12 cellular contexts compared by ENCODE assay signal in the genomic region with DNA sequence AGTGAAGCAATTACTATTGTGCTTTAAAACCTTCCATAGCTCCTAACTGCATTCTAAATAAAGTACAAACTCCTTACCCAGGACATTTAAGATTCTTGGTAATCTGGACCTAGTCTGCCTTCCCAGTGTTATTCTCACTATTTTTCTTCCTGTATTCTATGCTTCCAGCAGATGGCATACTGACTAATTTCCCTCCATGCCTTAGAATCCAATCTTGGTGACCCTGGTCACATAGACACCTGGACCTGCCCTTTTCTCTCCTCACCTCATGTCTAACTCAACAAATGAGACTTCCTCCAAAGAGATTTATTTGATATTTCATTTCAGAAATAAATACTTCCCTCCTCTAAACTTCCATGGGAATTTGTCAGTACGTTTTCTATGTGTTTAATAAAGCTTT. TPM values are rescaled to one million over a fixed set of nuclear protein-coding genes. Genes with fewer than 3 reads are reported as not detected.
A peak's percentile ranks its signal among the peaks of the same experiment; 100 is the strongest.
DNase-seq lines count a peak whose midpoint lies in the region; ATAC-seq and TF ChIP-seq lines count a peak whose summit lies in the region.
"Had no signal": no experiment of that assay in that cellular context is flagged by ENCODE, and none has a peak within 500 bp of the region (broad histone marks: within the 10 kb centered on the region; RNA-seq: fewer than 3 reads in every experiment).

No MANE protein-coding gene starts in this region.

- no peaks in the 10 kb centered on the region for H3K4me1 Mint-ChIP-seq in effector memory CD8-positive, alpha-beta T cell (ENCODE audit: low read depth in 2 of 2)
- H3K4me1 Mint-ChIP-seq: T-cell had no signal

- H2AFZ ChIP-seq in fibroblast of lung (ENCODE audit: low read length), result no peak overlapping the region

- H3K4me3 ChIP-seq in fibroblast of lung (replicated peaks in 1 of 4; ENCODE audit: control extremely low read depth in 1 of 4, insufficient read depth in 1 of 4, low read depth in 3 of 4, low read length in 4 of 4), result no peak overlapping the region
- H3K4me3 ChIP-seq in retinal pigment epithelial cell (ENCODE audit: low read length), result no peak overlapping the region
- H3K4me3 ChIP-seq: BLaER1, sigmoid colon had no signal

- H3K27me3 ChIP-seq in fibroblast of lung (ENCODE audit: control insufficient read depth, insufficient read depth, low read length), result no peaks in the 10 kb centered on the region
- H3K27me3 ChIP-seq: BLaER1, sigmoid colon had no signal

- no peaks in the 10 kb centered on the region for H3K9me3 ChIP-seq in fibroblast of lung (ENCODE audit: control insufficient read depth, insufficient read depth, low read depth, low read length)
- H3K9me3 ChIP-seq: BLaER1, sigmoid colon had no signal

- no peak overlapping the region for H3K27ac Mint-ChIP-seq in effector memory CD8-positive, alpha-beta T cell
- H3K27ac Mint-ChIP-seq: T-cell had no signal

- H3K27me3 Mint-ChIP-seq in effector memory CD8-positive, alpha-beta T cell, result peaks cover under 1 to 7% of the 10 kb centered on the region in 2 donors

- no peaks in the 10 kb centered on the region for H3K4me1 ChIP-seq in fibroblast of lung (ENCODE audit: control insufficient read depth, extremely low read depth, insufficient read depth, low read length)
- H3K4me1 ChIP-seq: BLaER1, sigmoid colon had no signal

- no peaks in the 10 kb centered on the region for H3K9me3 Mint-ChIP-seq in effector memory CD8-positive, alpha-beta T cell
- H3K9me3 Mint-ChIP-seq: T-cell had no signal

- no peaks in the 10 kb centered on the region for H3K36me3 ChIP-seq in fibroblast of lung (ENCODE audit: control insufficient read depth, insufficient read depth, low read length)
- H3K36me3 ChIP-seq: BLaER1, sigmoid colon had no signal

- TF ChIP-seq CTCF in fibroblast of lung (conservative IDR thresholded peaks at IDR 0.05 in 1 of 2, IDR thresholded peaks at IDR 0.05 in 1 of 2; ENCODE audit: low read depth in 1 of 2, low read length in 2 of 2), result peak; percentile 30
- TF ChIP-seq CTCF in retinal pigment epithelial cell (conservative IDR thresholded peaks at IDR 0.05; ENCODE audit: low read depth, low read length), result peak; percentile 56

- H3K4me3 Mint-ChIP-seq in effector memory CD8-positive, alpha-beta T cell, result no peak overlapping the region
- H3K4me3 Mint-ChIP-seq: T-cell had no signal

- no peaks in the 10 kb centered on the region for H4K20me1 ChIP-seq in fibroblast of lung (ENCODE audit: control insufficient read depth, extremely low read depth, insufficient read depth, low read length)
- H4K20me1 ChIP-seq: BLaER1 had no signal

- no peak overlapping the region for H3K4me2 ChIP-seq in fibroblast of lung (ENCODE audit: extremely low read depth, insufficient read depth, low read length)
- H3K4me2 ChIP-seq: BLaER1 had no signal

- DNase-seq in NCI-H1105 treated with DMSO at 0.1 percent for 48 hours (lab: John Stamatoyannopoulos, UW) (peak; percentile 18), NCI-H1105 (lab: John Stamatoyannopoulos, UW) (no peak), OCI-M1 (lab: John Stamatoyannopoulos, UW) (peak; percentile 39), fibroblast of lung (ENCODE audit: low read depth in 2 of 2) (peak in 1 of 2 donors; percentile 7), retinal pigment epithelial cell (ENCODE audit: low read depth) (no peak)
- no peak for DNase-seq in effector memory CD8-positive, alpha-beta T cell
- DNase-seq in stimulated activated CD4-positive, alpha-beta T cell treated with anti-CD3 and anti-CD28 coated beads, Interleukin-4, amount 100 ng/mL, for 24 hours, result no peak
- DNase-seq: activated T-cell treated with anti-CD3 and anti-CD28 coated beads, Interleukin-2, amount 50 U/mL, for 1 hour; sigmoid colon; T-cell had no signal

- no peak for ATAC-seq in HG03354 (IDR thresholded peaks at IDR 0.05; ENCODE audit: poor library complexity, severe bottlenecking, unreplicated experiment)
- ATAC-seq in effector memory CD8-positive, alpha-beta T cell (replicated peaks), result no peak
- ATAC-seq: T-cell had no signal

- H3K36me3 Mint-ChIP-seq in effector memory CD8-positive, alpha-beta T cell (ENCODE audit: insufficient read depth), result no peaks in the 10 kb centered on the region
- H3K36me3 Mint-ChIP-seq: T-cell had no signal

- no peaks in the 10 kb centered on the region for H3K79me2 ChIP-seq in fibroblast of lung (ENCODE audit: control insufficient read depth, insufficient read depth, low read length)

- no peak overlapping the region for H3K9ac ChIP-seq in fibroblast of lung (ENCODE audit: insufficient read depth, low read length)
- H3K9ac ChIP-seq: BLaER1 had no signal

- H3K27ac ChIP-seq in fibroblast of lung (ENCODE audit: insufficient read depth, low read length), result no peak overlapping the region
- H3K27ac ChIP-seq: BLaER1, sigmoid colon had no signal

RNA-seq across cellular contexts. Expression of gene ROS1, which starts 25.8 kb away (rescaled TPM):
- total RNA-seq in fibroblast of lung, result under 0.01 TPM in 2 replicates
- 0.01 TPM in 2 replicates for polyA plus RNA-seq in fibroblast of lung
- polyA plus RNA-seq in fibroblast of lung (2012), result 0.01 TPM in 1 of 2 replicates, not detected in the other
- polyA minus RNA-seq in fibroblast of lung (ENCODE audit: low replicate concordance), result not detected in 2 replicates
- total RNA-seq: sigmoid colon had no signal

Comparison
In these comparisons a context has a peak if more than half of its experiments do, and no peak if none do; other contexts are left out.
1. DNase-seq: peak in NCI-H1105 treated with DMSO at 0.1 percent for 48 hours (single experiment) and OCI-M1 (single experiment); none in NCI-H1105 (single experiment), retinal pigment epithelial cell (single experiment), effector memory CD8-positive, alpha-beta T cell (0 of 3) and stimulated activated CD4-positive, alpha-beta T cell treated with anti-CD3 and anti-CD28 coated beads, Interleukin-4, amount 100 ng/mL, for 24 hours (single experiment).